Comparison of ENCODE assay signal across 2 cellular contexts in the genomic region with DNA sequence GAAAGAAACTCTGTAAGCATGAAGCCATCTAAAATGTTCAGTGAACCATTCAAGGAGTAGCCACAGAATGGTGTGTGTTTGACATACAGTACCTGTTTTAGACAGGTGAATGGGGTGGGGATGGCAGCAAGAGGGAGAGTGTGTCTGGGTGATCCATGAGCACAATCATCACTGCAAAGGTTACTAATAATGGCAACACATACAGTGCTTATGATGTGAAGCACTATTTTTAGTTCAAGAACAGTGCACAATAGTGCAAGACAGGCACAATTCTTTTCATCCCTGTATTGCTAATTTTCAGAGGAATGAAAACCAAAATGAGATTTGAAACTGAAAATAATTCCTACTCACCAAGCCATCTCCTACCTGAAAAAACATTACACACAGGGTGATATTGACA.
TF ChIP-seq lines count a peak whose summit lies in the region.

No MANE protein-coding gene starts in this region.

TF ChIP-seq in GM23338, 12 proteins besides CTCF, POLR2A, EP300 and RAD21 (continues in another document):
- TF ChIP-seq EZH2phosphoT487 (IDR thresholded peaks at IDR 0.05; ENCODE audit: unreplicated experiment): no peak
- TF ChIP-seq POLR2AphosphoS5 (IDR thresholded peaks at IDR 0.05; ENCODE audit: low read depth): no peak
- no peak for TF ChIP-seq NANOG (IDR thresholded peaks at IDR 0.05; ENCODE audit: borderline replicate concordance)
- TF ChIP-seq, protein P1, sequence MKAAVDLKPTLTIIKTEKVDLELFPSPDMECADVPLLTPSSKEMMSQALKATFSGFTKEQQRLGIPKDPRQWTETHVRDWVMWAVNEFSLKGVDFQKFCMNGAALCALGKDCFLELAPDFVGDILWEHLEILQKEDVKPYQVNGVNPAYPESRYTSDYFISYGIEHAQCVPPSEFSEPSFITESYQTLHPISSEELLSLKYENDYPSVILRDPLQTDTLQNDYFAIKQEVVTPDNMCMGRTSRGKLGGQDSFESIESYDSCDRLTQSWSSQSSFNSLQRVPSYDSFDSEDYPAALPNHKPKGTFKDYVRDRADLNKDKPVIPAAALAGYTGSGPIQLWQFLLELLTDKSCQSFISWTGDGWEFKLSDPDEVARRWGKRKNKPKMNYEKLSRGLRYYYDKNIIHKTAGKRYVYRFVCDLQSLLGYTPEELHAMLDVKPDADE (IDR thresholded peaks at IDR 0.05): no peak
- no peak for TF ChIP-seq JUNB (IDR thresholded peaks at IDR 0.05; ENCODE audit: unreplicated experiment)
- TF ChIP-seq, protein P2, sequence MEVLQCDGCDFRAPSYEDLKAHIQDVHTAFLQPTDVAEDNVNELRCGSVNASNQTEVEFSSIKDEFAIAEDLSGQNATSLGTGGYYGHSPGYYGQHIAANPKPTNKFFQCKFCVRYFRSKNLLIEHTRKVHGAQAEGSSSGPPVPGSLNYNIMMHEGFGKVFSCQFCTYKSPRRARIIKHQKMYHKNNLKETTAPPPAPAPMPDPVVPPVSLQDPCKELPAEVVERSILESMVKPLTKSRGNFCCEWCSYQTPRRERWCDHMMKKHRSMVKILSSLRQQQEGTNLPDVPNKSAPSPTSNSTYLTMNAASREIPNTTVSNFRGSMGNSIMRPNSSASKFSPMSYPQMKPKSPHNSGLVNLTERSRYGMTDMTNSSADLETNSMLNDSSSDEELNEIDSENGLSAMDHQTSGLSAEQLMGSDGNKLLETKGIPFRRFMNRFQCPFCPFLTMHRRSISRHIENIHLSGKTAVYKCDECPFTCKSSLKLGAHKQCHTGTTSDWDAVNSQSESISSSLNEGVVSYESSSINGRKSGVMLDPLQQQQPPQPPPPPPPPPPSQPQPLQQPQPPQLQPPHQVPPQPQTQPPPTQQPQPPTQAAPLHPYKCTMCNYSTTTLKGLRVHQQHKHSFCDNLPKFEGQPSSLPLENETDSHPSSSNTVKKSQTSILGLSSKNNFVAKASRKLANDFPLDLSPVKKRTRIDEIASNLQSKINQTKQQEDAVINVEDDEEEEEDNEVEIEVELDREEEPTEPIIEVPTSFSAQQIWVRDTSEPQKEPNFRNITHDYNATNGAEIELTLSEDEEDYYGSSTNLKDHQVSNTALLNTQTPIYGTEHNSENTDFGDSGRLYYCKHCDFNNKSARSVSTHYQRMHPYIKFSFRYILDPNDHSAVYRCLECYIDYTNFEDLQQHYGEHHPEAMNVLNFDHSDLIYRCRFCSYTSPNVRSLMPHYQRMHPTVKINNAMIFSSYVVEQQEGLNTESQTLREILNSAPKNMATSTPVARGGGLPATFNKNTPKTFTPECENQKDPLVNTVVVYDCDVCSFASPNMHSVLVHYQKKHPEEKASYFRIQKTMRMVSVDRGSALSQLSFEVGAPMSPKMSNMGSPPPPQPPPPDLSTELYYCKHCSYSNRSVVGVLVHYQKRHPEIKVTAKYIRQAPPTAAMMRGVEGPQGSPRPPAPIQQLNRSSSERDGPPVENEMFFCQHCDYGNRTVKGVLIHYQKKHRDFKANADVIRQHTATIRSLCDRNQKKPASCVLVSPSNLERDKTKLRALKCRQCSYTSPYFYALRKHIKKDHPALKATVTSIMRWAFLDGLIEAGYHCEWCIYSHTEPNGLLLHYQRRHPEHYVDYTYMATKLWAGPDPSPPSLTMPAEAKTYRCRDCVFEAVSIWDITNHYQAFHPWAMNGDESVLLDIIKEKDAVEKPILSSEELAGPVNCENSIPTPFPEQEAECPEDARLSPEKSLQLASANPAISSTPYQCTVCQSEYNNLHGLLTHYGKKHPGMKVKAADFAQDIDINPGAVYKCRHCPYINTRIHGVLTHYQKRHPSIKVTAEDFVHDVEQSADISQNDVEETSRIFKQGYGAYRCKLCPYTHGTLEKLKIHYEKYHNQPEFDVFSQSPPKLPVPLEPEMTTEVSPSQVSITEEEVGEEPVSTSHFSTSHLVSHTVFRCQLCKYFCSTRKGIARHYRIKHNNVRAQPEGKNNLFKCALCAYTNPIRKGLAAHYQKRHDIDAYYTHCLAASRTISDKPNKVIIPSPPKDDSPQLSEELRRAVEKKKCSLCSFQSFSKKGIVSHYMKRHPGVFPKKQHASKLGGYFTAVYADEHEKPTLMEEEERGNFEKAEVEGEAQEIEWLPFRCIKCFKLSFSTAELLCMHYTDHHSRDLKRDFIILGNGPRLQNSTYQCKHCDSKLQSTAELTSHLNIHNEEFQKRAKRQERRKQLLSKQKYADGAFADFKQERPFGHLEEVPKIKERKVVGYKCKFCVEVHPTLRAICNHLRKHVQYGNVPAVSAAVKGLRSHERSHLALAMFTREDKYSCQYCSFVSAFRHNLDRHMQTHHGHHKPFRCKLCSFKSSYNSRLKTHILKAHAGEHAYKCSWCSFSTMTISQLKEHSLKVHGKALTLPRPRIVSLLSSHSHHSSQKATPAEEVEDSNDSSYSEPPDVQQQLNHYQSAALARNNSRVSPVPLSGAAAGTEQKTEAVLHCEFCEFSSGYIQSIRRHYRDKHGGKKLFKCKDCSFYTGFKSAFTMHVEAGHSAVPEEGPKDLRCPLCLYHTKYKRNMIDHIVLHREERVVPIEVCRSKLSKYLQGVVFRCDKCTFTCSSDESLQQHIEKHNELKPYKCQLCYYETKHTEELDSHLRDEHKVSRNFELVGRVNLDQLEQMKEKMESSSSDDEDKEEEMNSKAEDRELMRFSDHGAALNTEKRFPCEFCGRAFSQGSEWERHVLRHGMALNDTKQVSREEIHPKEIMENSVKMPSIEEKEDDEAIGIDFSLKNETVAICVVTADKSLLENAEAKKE (CRISPR knock-in tag; IDR thresholded peaks at IDR 0.05): no peak
- no peak for TF ChIP-seq CREB1 (CRISPR knock-in tag; IDR thresholded peaks at IDR 0.05; ENCODE audit: low read depth)
- TF ChIP-seq EZH2 (IDR thresholded peaks at IDR 0.05; ENCODE audit: low read depth, unreplicated experiment): no peak
- TF ChIP-seq ZNF331 (CRISPR knock-in tag; IDR thresholded peaks at IDR 0.05; ENCODE audit: low read depth): no peak
- TF ChIP-seq, protein P3, sequence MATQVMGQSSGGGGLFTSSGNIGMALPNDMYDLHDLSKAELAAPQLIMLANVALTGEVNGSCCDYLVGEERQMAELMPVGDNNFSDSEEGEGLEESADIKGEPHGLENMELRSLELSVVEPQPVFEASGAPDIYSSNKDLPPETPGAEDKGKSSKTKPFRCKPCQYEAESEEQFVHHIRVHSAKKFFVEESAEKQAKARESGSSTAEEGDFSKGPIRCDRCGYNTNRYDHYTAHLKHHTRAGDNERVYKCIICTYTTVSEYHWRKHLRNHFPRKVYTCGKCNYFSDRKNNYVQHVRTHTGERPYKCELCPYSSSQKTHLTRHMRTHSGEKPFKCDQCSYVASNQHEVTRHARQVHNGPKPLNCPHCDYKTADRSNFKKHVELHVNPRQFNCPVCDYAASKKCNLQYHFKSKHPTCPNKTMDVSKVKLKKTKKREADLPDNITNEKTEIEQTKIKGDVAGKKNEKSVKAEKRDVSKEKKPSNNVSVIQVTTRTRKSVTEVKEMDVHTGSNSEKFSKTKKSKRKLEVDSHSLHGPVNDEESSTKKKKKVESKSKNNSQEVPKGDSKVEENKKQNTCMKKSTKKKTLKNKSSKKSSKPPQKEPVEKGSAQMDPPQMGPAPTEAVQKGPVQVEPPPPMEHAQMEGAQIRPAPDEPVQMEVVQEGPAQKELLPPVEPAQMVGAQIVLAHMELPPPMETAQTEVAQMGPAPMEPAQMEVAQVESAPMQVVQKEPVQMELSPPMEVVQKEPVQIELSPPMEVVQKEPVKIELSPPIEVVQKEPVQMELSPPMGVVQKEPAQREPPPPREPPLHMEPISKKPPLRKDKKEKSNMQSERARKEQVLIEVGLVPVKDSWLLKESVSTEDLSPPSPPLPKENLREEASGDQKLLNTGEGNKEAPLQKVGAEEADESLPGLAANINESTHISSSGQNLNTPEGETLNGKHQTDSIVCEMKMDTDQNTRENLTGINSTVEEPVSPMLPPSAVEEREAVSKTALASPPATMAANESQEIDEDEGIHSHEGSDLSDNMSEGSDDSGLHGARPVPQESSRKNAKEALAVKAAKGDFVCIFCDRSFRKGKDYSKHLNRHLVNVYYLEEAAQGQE (IDR thresholded peaks at IDR 0.05; ENCODE audit: unreplicated experiment): no peak

TF ChIP-seq in GM12878, 131 proteins besides CTCF, POLR2A, EP300 and RAD21:
- peak; percentile 11; the same call in 1 of the 2 replicates for TF ChIP-seq RUNX3 (IDR thresholded peaks at IDR 0.05; ENCODE audit: low read length)
- no peak for TF ChIP-seq E2F8 (IDR thresholded peaks at IDR 0.05; ENCODE audit: low read depth, partially characterized antibody)
